ENCODE assay signal across 14 cellular contexts in genomic region chr10:51266496-51266895, GRCh38.
DNase-seq lines count a peak whose midpoint lies in the region; ATAC-seq and TF ChIP-seq lines count a peak whose summit lies in the region.
"Had no signal": no experiment of that assay in that cellular context is flagged by ENCODE, and none has a peak within 500 bp of the region (broad histone marks: within the 10 kb centered on the region; RNA-seq: fewer than 3 reads in every experiment).

No MANE protein-coding gene starts in this region.

- peaks cover 20% of the 10 kb centered on the region for H3K4me1 ChIP-seq in adipocyte (ENCODE audit: control insufficient read depth, insufficient read depth, low read length)
- H3K4me1 ChIP-seq: HAP-1 had no signal

- no peak overlapping the region for H3K4me3 ChIP-seq in AG10803 (ENCODE audit: low read length)
- no peak overlapping the region for H3K4me3 ChIP-seq in adipocyte (ENCODE audit: low read length)
- H3K4me3 ChIP-seq in fibroblast of mammary gland (ENCODE audit: control insufficient read depth, low read depth, low read length): no peak overlapping the region
- H3K4me3 ChIP-seq in brain microvascular endothelial cell (ENCODE audit: low read depth, low read length): no peak overlapping the region
- H3K4me3 ChIP-seq: BLaER1 treated with 17β-estradiol and CSF1 and Interleukin-3, amounts not matched to agents 10 nM and 100 nM; GM12878; HAP-1 had no signal

- DNase-seq in AG10803 (ENCODE audit: low read depth) (peak; percentile 58), adipocyte (ENCODE audit: low read depth) (peak; percentile 26), fibroblast of mammary gland (ENCODE audit: low read depth) (peak; percentile 25), brain microvascular endothelial cell (no peak)
- DNase-seq in activated effector memory CD4-positive, alpha-beta T cell treated with anti-CD3 and anti-CD28 coated beads, Interleukin-2, amount 50 U/mL, for 16 hours: no peak
- DNase-seq: Calu3; CD8-positive, alpha-beta T cell; DMS79 treated with DMSO at 0.1 percent for 48 hours; KBM-7 had no signal

- no peaks in the 10 kb centered on the region for H3K36me3 ChIP-seq in adipocyte (ENCODE audit: control insufficient read depth, insufficient read depth, low read length, severe bottlenecking)
- H3K36me3 ChIP-seq in brain microvascular endothelial cell (replicated peaks): no peaks in the 10 kb centered on the region
- H3K36me3 ChIP-seq: BLaER1 treated with 17β-estradiol and CSF1 and Interleukin-3, amounts not matched to agents 10 nM and 100 nM; HAP-1 had no signal

- H3K27me3 ChIP-seq in adipocyte (replicated peaks; ENCODE audit: control insufficient read depth, insufficient read depth, low read length) (no peaks in the 10 kb centered on the region), brain microvascular endothelial cell (replicated peaks) (no peaks in the 10 kb centered on the region)
- H3K27me3 ChIP-seq: BLaER1 treated with 17β-estradiol and CSF1 and Interleukin-3, amounts not matched to agents 10 nM and 100 nM had no signal

- no peak for ATAC-seq in HG03045 (IDR thresholded peaks at IDR 0.05; ENCODE audit: unreplicated experiment)
- ATAC-seq: CD8-positive, alpha-beta T cell; GM12878; HepG2 had no signal

- H3K9ac ChIP-seq in adipocyte (ENCODE audit: low read length): no peak overlapping the region
- H3K9ac ChIP-seq: BLaER1 treated with 17β-estradiol and CSF1 and Interleukin-3, amounts not matched to agents 10 nM and 100 nM had no signal

- in situ Hi-C loops in brain microvascular endothelial cell (cut with HindIII; ENCODE audit: low pct_ligation_motif_present, low sequenced_read_pairs): no loop called here

- H3K9me3 ChIP-seq in adipocyte (ENCODE audit: control insufficient read depth, low read length): no peaks in the 10 kb centered on the region
- H3K9me3 ChIP-seq: BLaER1 treated with 17β-estradiol and CSF1 and Interleukin-3, amounts not matched to agents 10 nM and 100 nM; HAP-1 had no signal

- TF ChIP-seq CTCF in AG10803 (conservative IDR thresholded peaks at IDR 0.05; ENCODE audit: low read length) (no peak), fibroblast of mammary gland (conservative IDR thresholded peaks at IDR 0.05; ENCODE audit: control insufficient read depth, insufficient read depth, low read depth, low read length) (no peak), brain microvascular endothelial cell (IDR thresholded peaks at IDR 0.05; ENCODE audit: low read depth, low read length, missing control alignments) (no peak)

- no peak overlapping the region for H3K27ac ChIP-seq in brain microvascular endothelial cell
- H3K27ac ChIP-seq: BLaER1 treated with 17β-estradiol and CSF1 and Interleukin-3, amounts not matched to agents 10 nM and 100 nM had no signal

Comparison
In these comparisons a context has a peak if more than half of its experiments do, and no peak if none do; other contexts are left out.
1. DNase-seq: peak in AG10803 (single experiment), adipocyte (single experiment) and fibroblast of mammary gland (single experiment); none in activated effector memory CD4-positive, alpha-beta T cell treated with anti-CD3 and anti-CD28 coated beads, Interleukin-2, amount 50 U/mL, for 16 hours (single experiment) and brain microvascular endothelial cell (single experiment).